In genomic region chr1:244862699-244863490, GRCh38 we compare ENCODE assay signal across 8 cellular contexts. TPM values are rescaled to one million over a fixed set of nuclear protein-coding genes. Genes with fewer than 3 reads are reported as not detected.
DNase-seq lines count a peak whose midpoint lies in the region; ATAC-seq, FAIRE-seq and TF ChIP-seq lines count a peak whose summit lies in the region.

No MANE protein-coding gene starts in this region.

- no peaks in the 10 kb centered on the region for H3K27me3 Mint-ChIP-seq in T-helper 17 cell

- no peak for TF ChIP-seq CTCF in GM13976 (IDR thresholded peaks at IDR 0.05; ENCODE audit: borderline replicate concordance, control extremely low read depth, extremely low read depth, insufficient read depth, missing control alignments)
- peak in 1 of 2 donors; percentile 22 for TF ChIP-seq CTCF in right atrium auricular region (IDR thresholded peaks at IDR 0.05)

- H3K36me3 Mint-ChIP-seq in T-helper 17 cell (ENCODE audit: low read depth): peaks cover 12% of the 10 kb centered on the region

- H3K9me3 ChIP-seq in T-helper 17 cell (ENCODE audit: control insufficient read depth, low read length, poor library complexity, severe bottlenecking): no peaks in the 10 kb centered on the region
- H3K9me3 ChIP-seq in right atrium auricular region: no peaks in the 10 kb centered on the region

- H3K4me3 ChIP-seq in right atrium auricular region: peak overlapping the region; percentile 90 to 99

- peaks cover 0 to 57% of the 10 kb centered on the region in 2 donors for H3K4me1 ChIP-seq in right atrium auricular region

- DNase-seq in GM13976 (ENCODE audit: low spot score) (peak; percentile 93), NCI-H1436 treated with DMSO at 0.1 percent for 48 hours (lab: John Stamatoyannopoulos, UW) (peak; percentile 71), T-helper 17 cell (peak; percentile 93 to 98 (median 98)), right atrium auricular region (ENCODE audit: low spot score) (peak; percentile 97), pulmonary artery endothelial cell (ENCODE audit: low read depth, low spot score) (peak; percentile 73), urothelium cell line (ENCODE audit: low spot score) (peak; percentile 93)

- H3K4me1 Mint-ChIP-seq in T-helper 17 cell: peaks cover 52% of the 10 kb centered on the region

- peak; percentile 51 for ATAC-seq in HG02840 (IDR thresholded peaks at IDR 0.05; ENCODE audit: low FRiP score, unreplicated experiment)
- ATAC-seq in T-helper 17 cell: peak; percentile 69

- no peak for FAIRE-seq in urothelium cell line (lab: Jason Lieb, UNC)

- H3K27ac ChIP-seq in angular gyrus (ENCODE audit: low read depth, low read length) (peak overlapping the region; percentile 99), right atrium auricular region (peak overlapping the region; percentile 100)

- H3K4me3 Mint-ChIP-seq in T-helper 17 cell: peak overlapping the region; percentile 98

- peaks cover 47% of the 10 kb centered on the region for H3K36me3 ChIP-seq in right atrium auricular region

- H3K27me3 ChIP-seq in right atrium auricular region: no peaks in the 10 kb centered on the region

- in situ Hi-C loops in GM13976 (cut with MboI; ENCODE audit: low sequenced_read_pairs, unreplicated experiment): no loop called here

- H3K27ac Mint-ChIP-seq in T-helper 17 cell: peak overlapping the region; percentile 99

RNA-seq across cellular contexts. Expression of gene HNRNPU, which starts 1.4 kb away (rescaled TPM):
- total RNA-seq in T-helper 17 cell (100 to 1,000 TPM; 440 to 563 TPM), right atrium auricular region (100 to 1,000 TPM; 175 to 206 TPM), pulmonary artery endothelial cell (474 and 592 TPM in 2 replicates)

RNA-seq across cellular contexts. Expression of gene COX20, which starts 27.4 kb away (rescaled TPM):
- total RNA-seq in T-helper 17 cell (10 to 100 TPM; 24.4 to 24.8 TPM), right atrium auricular region (10 to 100 TPM; 57.3 to 64.7 TPM), pulmonary artery endothelial cell (11.3 and 19.8 TPM in 2 replicates)

Comparison
In these comparisons a context has a peak if more than half of its experiments do, and no peak if none do; other contexts are left out.
1. Peak in every context shown above with its lines: DNase-seq, ATAC-seq, H3K4me3 ChIP-seq and H3K27ac ChIP-seq.